8 cellular contexts compared by ENCODE assay signal in the genomic region with DNA sequence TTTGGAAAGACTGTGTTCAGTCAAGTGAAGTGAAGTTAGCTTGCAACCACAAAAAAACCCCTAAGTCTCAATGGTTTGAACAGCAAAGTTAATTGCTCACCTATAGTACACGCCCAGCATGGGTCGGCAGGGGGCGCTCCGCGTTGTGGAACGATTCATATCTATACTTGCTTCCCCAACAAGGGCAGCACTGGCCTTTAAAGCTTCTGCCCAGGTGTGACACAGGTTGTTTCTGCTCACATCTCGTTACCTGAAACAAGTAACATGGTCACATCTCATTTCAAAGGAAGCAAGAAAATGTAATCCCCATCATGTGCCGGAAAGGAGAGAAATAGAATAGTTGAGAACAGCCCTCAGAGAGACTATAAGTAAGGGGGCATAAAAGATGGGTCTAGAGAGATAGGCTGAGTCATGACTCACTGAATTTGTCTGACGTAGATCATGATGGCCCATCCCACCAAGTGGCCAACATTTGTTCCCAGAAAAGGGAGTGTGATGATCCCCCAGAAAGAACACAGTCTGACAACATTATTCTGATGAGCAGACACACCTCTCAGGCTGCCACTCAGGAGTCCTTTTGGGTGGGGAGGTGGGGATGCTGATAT. TPM values are rescaled to one million over a fixed set of nuclear protein-coding genes. Genes with fewer than 3 reads are reported as not detected.
DNase-seq lines count a peak whose midpoint lies in the region; ATAC-seq and TF ChIP-seq lines count a peak whose summit lies in the region.

No MANE protein-coding gene starts in this region.

- H3K4me3 ChIP-seq in HAP-1: no peak overlapping the region
- H3K4me3 ChIP-seq in left lung: no peak overlapping the region

- H3K27ac ChIP-seq in left lung: no peak overlapping the region

- DNase-seq in Ammon's horn (ENCODE audit: low spot score) (peak; percentile 63), HAP-1 (ENCODE audit: low spot score in 2 of 2) (peak; percentile 51 to 91), NCI-H226 (peak; percentile 34), cerebellar cortex (ENCODE audit: low spot score) (peak; percentile 77), left lung (peak; percentile 74 to 95)
- peak; percentile 79 to 81 for DNase-seq in activated CD4-positive, alpha-beta T cell treated with anti-CD3 and anti-CD28 coated beads for 24 hours (ENCODE audit: low read depth in 2 of 2)
- peak; percentile 66 to 84 (median 76) for DNase-seq in stimulated activated CD4-positive, alpha-beta T cell treated with anti-CD3 and anti-CD28 coated beads, TNF-alpha, amount 100 ng/mL, for 24 hours (ENCODE audit: low read depth in 3 of 3)

- peak; percentile 72 to 81 for TF ChIP-seq CTCF in left lung (IDR thresholded peaks at IDR 0.05)

- H3K9me3 ChIP-seq in HAP-1 (no peaks in the 10 kb centered on the region), left lung (no peaks in the 10 kb centered on the region)

- H3K27me3 ChIP-seq in HAP-1 (ENCODE audit: low read depth): no peaks in the 10 kb centered on the region
- peaks cover 0 to 35% of the 10 kb centered on the region in 2 donors for H3K27me3 ChIP-seq in left lung

- ATAC-seq in left lung: peak; percentile 80
- ATAC-seq in GM19397 (IDR thresholded peaks at IDR 0.05; ENCODE audit: unreplicated experiment): no peak

- in situ Hi-C loops in HAP-1 (cut with MboI; ENCODE audit: low sequenced_read_pairs): loop anchor here (5.0 to 10.0 kb wide), 3 partner anchors 167 to 270 kb away; no protein-coding TSS in a partner anchor

- H3K4me1 ChIP-seq in HAP-1: no peaks in the 10 kb centered on the region
- peaks cover 0 to 5% of the 10 kb centered on the region in 2 donors for H3K4me1 ChIP-seq in left lung

- H3K36me3 ChIP-seq in HAP-1 (replicated peaks) (no peaks in the 10 kb centered on the region), left lung (no peaks in the 10 kb centered on the region)

- intact Hi-C loops in left lung (cut with DNase I): loop anchor here in 1 of 2 donors (5.0 to 10.0 kb wide), 3 partner anchors 78 to 230 kb away; a partner anchor contains a TSS

RNA-seq across cellular contexts. Expression of a gene that starts 29.0 kb away (rescaled TPM):
- total RNA-seq in left lung: 1 to 10 TPM in 1 of 2 donors, under 1 TPM in 1; 0.21 to 3.5 TPM

RNA-seq across cellular contexts. Expression of a gene that starts 47.7 kb away (rescaled TPM):
- 1 to 10 TPM in 1 of 2 donors, not detected in 1; 2.0 TPM for total RNA-seq in left lung

Comparison
In these comparisons a context has a peak if more than half of its experiments do, and no peak if none do; other contexts are left out.
1. DNase-seq: peak in every context shown above with its lines; median percentile 84 in left lung; 80 in activated CD4-positive, alpha-beta T cell treated with anti-CD3 and anti-CD28 coated beads for 24 hours; 77 in cerebellar cortex; 76 in stimulated activated CD4-positive, alpha-beta T cell treated with anti-CD3 and anti-CD28 coated beads, TNF-alpha, amount 100 ng/mL, for 24 hours; 71 in HAP-1; 63 in Ammon's horn; 34 in NCI-H226.